ENCODE assay signal across 8 cellular contexts in the genomic region with DNA sequence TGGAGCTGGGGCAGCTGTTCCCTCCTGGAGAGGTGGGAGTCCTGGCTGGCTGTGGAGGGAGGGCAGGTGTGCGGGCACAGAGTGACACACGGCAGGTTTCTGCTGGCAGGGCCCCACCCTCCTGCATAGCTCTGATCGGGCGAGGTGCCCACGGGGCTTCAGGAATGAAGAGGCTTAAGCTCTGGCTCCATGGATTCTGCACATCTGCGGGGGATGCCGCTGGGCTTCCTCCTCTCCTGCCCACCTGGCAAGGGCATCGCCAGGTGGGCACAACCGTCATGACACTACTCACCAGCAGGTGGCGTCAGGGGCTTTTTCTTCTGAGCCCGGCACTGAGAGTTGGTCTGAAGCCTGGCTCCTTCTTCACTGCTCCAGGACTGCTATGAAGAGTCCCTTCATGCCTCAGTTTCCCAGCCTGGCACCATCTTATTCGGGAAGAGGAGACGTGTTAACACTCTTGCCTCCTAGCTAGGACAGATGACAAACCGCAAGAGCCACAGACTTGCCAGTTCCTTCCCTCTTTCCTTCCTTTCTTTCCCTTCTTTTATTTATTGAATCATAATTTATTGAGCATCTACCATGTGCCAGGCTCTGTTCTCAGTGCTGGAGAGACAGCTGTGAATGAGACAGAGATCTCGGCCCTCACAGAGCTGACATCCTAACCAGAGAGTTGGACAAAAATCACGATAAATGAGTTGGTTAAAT. TPM values are rescaled to one million over a fixed set of nuclear protein-coding genes. Genes with fewer than 3 reads are reported as not detected.
DNase-seq lines count a peak whose midpoint lies in the region; ATAC-seq and TF ChIP-seq lines count a peak whose summit lies in the region.

No MANE protein-coding gene starts in this region.

- peaks cover 0 to 2% of the 10 kb centered on the region in 2 donors for H3K9me3 ChIP-seq in lung (ENCODE audit: control insufficient read depth in 2 of 2, insufficient read depth in 1 of 2, low read length in 1 of 2)

- no peaks in the 10 kb centered on the region for H3K27me3 ChIP-seq in lung (ENCODE audit: control insufficient read depth, insufficient read depth)

- 22 to 24% methylated on average over 15 to 16 of the region's 16 CpGs for WGBS in lung, 2 donors

- no peaks in the 10 kb centered on the region for H3K36me3 ChIP-seq in lung (ENCODE audit: control insufficient read depth in 2 of 2, insufficient read depth in 2 of 2, low read length in 2 of 2)

- H3K4me3 ChIP-seq in lung = no peak overlapping the region

- peaks cover 0 to 1% of the 10 kb centered on the region in 2 donors for H3K4me1 ChIP-seq in lung (ENCODE audit: control insufficient read depth in 2 of 2, insufficient read depth in 2 of 2, low read length in 2 of 2)

- DNase-seq in NCI-H1436 (lab: John Stamatoyannopoulos, UW) (peak; percentile 36), NCI-H1436 treated with DMSO at 0.1 percent for 48 hours (lab: John Stamatoyannopoulos, UW) (no peak), NCI-H226 (peak; percentile 15), cerebellum (ENCODE audit: low spot score) (peak; percentile 78), lung (ENCODE audit: low spot score) (peak; percentile 47)
- DNase-seq in activated CD4-positive, alpha-beta T cell treated with anti-CD3 and anti-CD28 coated beads for 48 hours = peak; percentile 83
- peak; percentile 34 to 67 for DNase-seq in stimulated activated CD8-positive, alpha-beta memory T cell treated with anti-CD3 and anti-CD28 coated beads, Interleukin-2, amount 100 ng/mL, for 48 hours (ENCODE audit: low read depth in 2 of 2)

- ATAC-seq in lung (ENCODE audit: insufficient read depth, low FRiP score) (peak; percentile 34), GM21515 (IDR thresholded peaks at IDR 0.05; ENCODE audit: unreplicated experiment) (no peak)

- peak; percentile 59 for TF ChIP-seq CTCF in lung (IDR thresholded peaks at IDR 0.05; ENCODE audit: control extremely low read depth, extremely low read depth)

- H3K27ac ChIP-seq in lung (ENCODE audit: low read depth in 1 of 2, low read length in 1 of 2) = no peak overlapping the region

RNA-seq across cellular contexts. Expression of gene PAK4, which starts 15.2 kb away (rescaled TPM):
- total RNA-seq in cerebellum (4.5 TPM), lung (10 to 100 TPM; 23.2 to 60.8 TPM)
- 10 to 100 TPM; 34.8 to 38.5 TPM for polyA plus RNA-seq in lung

RNA-seq across cellular contexts. Expression of gene ACP7, which starts 26.2 kb away (rescaled TPM):
- total RNA-seq in cerebellum (not detected), lung (not detected)
- under 1 TPM in 1 of 2 donors, not detected in 1; 0.03 TPM for polyA plus RNA-seq in lung
